ENCODE assay signal across 1 cellular context in genomic region chr10:52632591-52632990, GRCh38.
TF ChIP-seq lines count a peak whose summit lies in the region.

No MANE protein-coding gene starts in this region.

TF ChIP-seq in H1, 55 proteins besides CTCF, POLR2A, EP300 and RAD21:
- TF ChIP-seq CREB1 (IDR thresholded peaks at IDR 0.05) (no peak), CBX8 (IDR thresholded peaks at IDR 0.05; ENCODE audit: borderline replicate concordance, low read depth, low read length) (no peak), SP1 (IDR thresholded peaks at IDR 0.05; ENCODE audit: low read depth, low read length) (no peak), BCL11A (IDR thresholded peaks at IDR 0.05; ENCODE audit: low read depth in 2 of 2, low read length in 2 of 2) (no peak), TBP (IDR thresholded peaks at IDR 0.05; ENCODE audit: low read depth, low read length) (no peak)
TF ChIP-seq in H1: peak in this region for 0.
